ENCODE assay signal across 8 cellular contexts in genomic region chr4:152385551-152385950, GRCh38.
DNase-seq lines count a peak whose midpoint lies in the region; ATAC-seq, FAIRE-seq and TF ChIP-seq lines count a peak whose summit lies in the region.

No MANE protein-coding gene starts in this region.

- H3K27me3 Mint-ChIP-seq in H9 (ENCODE audit: low read depth), result no peaks in the 10 kb centered on the region
- H3K27me3 Mint-ChIP-seq in CD8-positive, alpha-beta memory T cell, result no peaks in the 10 kb centered on the region

- no peak overlapping the region for H4K8ac ChIP-seq in H9 (replicated peaks; ENCODE audit: insufficient read length, low read depth, low read length)

- H3K27me3 ChIP-seq in H9 (ENCODE audit: insufficient read depth, low read length) (no peaks in the 10 kb centered on the region), ascending aorta (no peaks in the 10 kb centered on the region), HepG2 (ENCODE audit: control insufficient read depth in 1 of 2, insufficient read depth in 2 of 2, low read length in 2 of 2) (no peaks in the 10 kb centered on the region)
- H3K27me3 ChIP-seq in CD8-positive, alpha-beta memory T cell (ENCODE audit: insufficient read depth, low read length, poor library complexity, severe bottlenecking), result no peaks in the 10 kb centered on the region

- H3K9me3 Mint-ChIP-seq in H9, result no peaks in the 10 kb centered on the region
- no peaks in the 10 kb centered on the region for H3K9me3 Mint-ChIP-seq in CD8-positive, alpha-beta memory T cell

- peaks cover 12 to 15% of the 10 kb centered on the region in 2 experiments for H3K4me1 Mint-ChIP-seq in H9
- peaks cover 32 to 72% (median 53%) of the 10 kb centered on the region in 3 donors for H3K4me1 Mint-ChIP-seq in CD8-positive, alpha-beta memory T cell

- ATAC-seq in HepG2 (no peak), HG03139 (IDR thresholded peaks at IDR 0.05; ENCODE audit: unreplicated experiment) (no peak)

- peak; percentile 75 for TF ChIP-seq CTCF in AG10803 (conservative IDR thresholded peaks at IDR 0.05; ENCODE audit: low read length)
- peak; percentile 72 for TF ChIP-seq CTCF in H9 (conservative IDR thresholded peaks at IDR 0.05)
- peak in 2 of 3 experiments; percentile 38 to 58 for TF ChIP-seq CTCF in ascending aorta (IDR thresholded peaks at IDR 0.05)
- TF ChIP-seq CTCF in HepG2 (CRISPR knock-in tag; IDR thresholded peaks at IDR 0.05), result peak; percentile 24; the same call in 1 of the 2 replicates
- no peak for TF ChIP-seq CTCF in GM13976 (IDR thresholded peaks at IDR 0.05; ENCODE audit: borderline replicate concordance, control extremely low read depth, extremely low read depth, insufficient read depth, missing control alignments)

- DNase-seq in AG10803 (ENCODE audit: low read depth) (peak; percentile 20), H9 (no peak), ascending aorta (ENCODE audit: low spot score in 2 of 2) (no peak), HepG2 (ENCODE audit: low spot score) (no peak), GM13976 (ENCODE audit: low spot score) (no peak), substantia nigra (lab: John Stamatoyannopoulos, UW) (no peak)
- DNase-seq in CD8-positive, alpha-beta memory T cell, result no peak

- no peaks in the 10 kb centered on the region for H4K20me1 ChIP-seq in H9 (ENCODE audit: control insufficient read depth, insufficient read depth, insufficient read length)
- no peaks in the 10 kb centered on the region; the same call in 1 of the 2 replicates for H4K20me1 ChIP-seq in HepG2 (ENCODE audit: insufficient read depth, low read length)

- H3K27ac Mint-ChIP-seq in H9, result no peak overlapping the region
- no peak overlapping the region for H3K27ac Mint-ChIP-seq in CD8-positive, alpha-beta memory T cell

- H3K9ac ChIP-seq in H9 (ENCODE audit: extremely low read depth, insufficient read length, low read length), result no peak overlapping the region
- H3K9ac ChIP-seq in HepG2 (ENCODE audit: insufficient read depth, low read depth, low read length), result no peak overlapping the region

- in situ Hi-C loops in HepG2 (cut with HindIII; ENCODE audit: extremely low pct_ligation_motif_present, low pct_unique_long_range_greater_than_20kb), result no loop called here
- in situ Hi-C loops in GM13976 (cut with MboI; ENCODE audit: low sequenced_read_pairs, unreplicated experiment), result no loop called here

- H4K91ac ChIP-seq in H9 (ENCODE audit: insufficient read length, low read depth, low read length), result no peak overlapping the region

- H3K9me3 ChIP-seq in H9 (ENCODE audit: control insufficient read depth, low read depth, low read length) (no peaks in the 10 kb centered on the region), ascending aorta (no peaks in the 10 kb centered on the region), HepG2 (ENCODE audit: low read length) (no peaks in the 10 kb centered on the region)
- H3K9me3 ChIP-seq in CD8-positive, alpha-beta memory T cell (ENCODE audit: low read length), result no peaks in the 10 kb centered on the region

- TF ChIP-seq RAD21 in HepG2 (CRISPR knock-in tag; IDR thresholded peaks at IDR 0.05), result no peak

- no TSS peak for BruUV-seq in HepG2 (replicated peaks; lab: Mats Ljungman, UMichigan)

- H3K14ac ChIP-seq in H9 (ENCODE audit: insufficient read depth, low read length), result no peak overlapping the region

- CTCF ChIA-PET in HepG2 (lab: Yijun Ruan, JAX; ENCODE audit: low intra/inter-chr PET ratio, low total read pairs), result no interaction called here
- CTCF ChIA-PET in CD8-positive, alpha-beta memory T cell (lab: Charles Lee), result no interaction called here

- no peak for TF ChIP-seq POLR2A in HepG2 (IDR thresholded peaks at IDR 0.05; ENCODE audit: insufficient read depth in 1 of 2, low read depth in 2 of 2, low read length in 2 of 2)

- no peak overlapping the region for H3K4me3 Mint-ChIP-seq in H9
- no peak overlapping the region for H3K4me3 Mint-ChIP-seq in CD8-positive, alpha-beta memory T cell

- no peak overlapping the region for H2BK15ac ChIP-seq in H9 (ENCODE audit: low read depth, low read length)

- no peak overlapping the region for H3T11ph ChIP-seq in H9 (ENCODE audit: low read length)

- H2AFZ ChIP-seq in H9 (ENCODE audit: low read length) (no peak overlapping the region), HepG2 (ENCODE audit: low read length) (no peak overlapping the region)

- intact Hi-C loops in ascending aorta (cut with DNase I), result no loop called here
- intact Hi-C loops in HepG2 (cut with micrococcal nuclease; ENCODE audit: unreplicated experiment), result loop anchor here (5.0 kb wide), 1 partner anchor 338 kb away; no protein-coding TSS in a partner anchor

- H2AK5ac ChIP-seq in H9 (ENCODE audit: insufficient read length, low read length), result no peak overlapping the region

- no peak for TF ChIP-seq EP300 in HepG2 (IDR thresholded peaks at IDR 0.05; ENCODE audit: low read depth in 2 of 2, low read length in 2 of 2)
- no peak for TF ChIP-seq EP300 in HepG2 (CRISPR knock-in tag; IDR thresholded peaks at IDR 0.05; ENCODE audit: borderline replicate concordance)

- H3K36me3 ChIP-seq in ascending aorta (no peaks in the 10 kb centered on the region), HepG2 (replicated peaks in 1 of 2; ENCODE audit: control insufficient read depth in 1 of 2, insufficient read depth in 2 of 2, low read length in 2 of 2) (no peaks in the 10 kb centered on the region)
- no peaks in the 10 kb centered on the region for H3K36me3 ChIP-seq in CD8-positive, alpha-beta memory T cell (ENCODE audit: insufficient read depth, low read length)

- WGBS in H9 (ENCODE audit: extremely low coverage, insufficient read length, low lambda C conversion rate), result no CpG with 5 or more reads among the region's 1 CpG
- 79% methylated on average over 1 of the region's 1 CpG for WGBS in HepG2 (ENCODE audit: low lambda C conversion rate)

- H3K4me3 ChIP-seq in AG10803 (ENCODE audit: low read length) (no peak overlapping the region), ascending aorta (no peak overlapping the region), HepG2 (replicated peaks in 1 of 3; ENCODE audit: insufficient read depth in 1 of 3, low read depth in 2 of 3, low read length in 3 of 3) (no peak overlapping the region)
- no peak overlapping the region for H3K4me3 ChIP-seq in CD8-positive, alpha-beta memory T cell (ENCODE audit: low read length)

- no peak overlapping the region for H4K5ac ChIP-seq in H9 (ENCODE audit: insufficient read length, low read depth, low read length)

- H3K4ac ChIP-seq in H9 (ENCODE audit: low read depth, low read length), result no peak overlapping the region

- H2BK5ac ChIP-seq in H9 (ENCODE audit: insufficient read length, low read length), result no peak overlapping the region

- no peaks in the 10 kb centered on the region for H3K23me2 ChIP-seq in H9 (ENCODE audit: insufficient read length, low read depth, low read length, poor library complexity, severe bottlenecking)

- no peak for FAIRE-seq in HepG2 (lab: Jason Lieb, UNC)

- H3K79me1 ChIP-seq in H9 (ENCODE audit: insufficient read depth, low read depth, low read length, poor library complexity, severe bottlenecking), result no peaks in the 10 kb centered on the region

- H2BK120ac ChIP-seq in H9 (ENCODE audit: low read depth, low read length, poor library complexity, severe bottlenecking), result no peak overlapping the region

- no peak overlapping the region for H3K18ac ChIP-seq in H9 (ENCODE audit: insufficient read length, low read depth, low read length)

- H3K79me2 ChIP-seq in H9 (ENCODE audit: insufficient read depth, low read length), result no peaks in the 10 kb centered on the region
- no peaks in the 10 kb centered on the region for H3K79me2 ChIP-seq in HepG2 (ENCODE audit: insufficient read depth, low read length)

- H3K23ac ChIP-seq in H9 (ENCODE audit: insufficient read length, low read depth, low read length), result no peak overlapping the region

- H3K36me3 Mint-ChIP-seq in H9 (ENCODE audit: insufficient read depth in 1 of 3, low read depth in 3 of 3), result peaks cover 0 to 3% (median 0%) of the 10 kb centered on the region in 3 experiments; a peak in 2 of 7 replicates
- H3K36me3 Mint-ChIP-seq in CD8-positive, alpha-beta memory T cell, result peaks cover 2 to 4% (median 3%) of the 10 kb centered on the region in 3 donors

- H3K4me2 ChIP-seq in H9 (ENCODE audit: insufficient read depth, insufficient read length, low read length) (no peak overlapping the region), HepG2 (ENCODE audit: low read depth, low read length) (no peak overlapping the region)

- H3K27ac ChIP-seq in H9 (ENCODE audit: insufficient read length, low read depth, low read length) (no peak overlapping the region), ascending aorta (no peak overlapping the region), HepG2 (ENCODE audit: extremely low read length, insufficient read depth, low read length) (no peak overlapping the region), substantia nigra (ENCODE audit: low read depth, low read length, poor library complexity, severe bottlenecking) (no peak overlapping the region)
- no peak overlapping the region for H3K27ac ChIP-seq in CD8-positive, alpha-beta memory T cell (ENCODE audit: low read depth, low read length)

- H3K56ac ChIP-seq in H9 (ENCODE audit: insufficient read length, low read depth, low read length), result no peak overlapping the region

- H3K4me1 ChIP-seq in H9 (ENCODE audit: insufficient read depth, low read length) (peaks cover 4% of the 10 kb centered on the region; the same call in 1 of the 2 replicates), ascending aorta (no peaks in the 10 kb centered on the region), HepG2 (ENCODE audit: insufficient read depth, low read length) (no peaks in the 10 kb centered on the region)
- peaks cover 9% of the 10 kb centered on the region for H3K4me1 ChIP-seq in CD8-positive, alpha-beta memory T cell (ENCODE audit: insufficient read depth, low read length)

- H2BK20ac ChIP-seq in H9 (ENCODE audit: low read depth, low read length, poor library complexity, severe bottlenecking), result no peak overlapping the region

- no peak overlapping the region for H2BK12ac ChIP-seq in H9 (ENCODE audit: insufficient read length, low read depth, low read length)

- POLR2A ChIA-PET in HepG2 (lab: Yijun Ruan, JAX), result no interaction called here
- POLR2A ChIA-PET in CD8-positive, alpha-beta memory T cell (lab: Charles Lee), result interaction anchor here (0.6 kb wide), 1 partner anchor 69 kb away, joined by 4 read pairs; no protein-coding TSS in a partner anchor

TF ChIP-seq in HepG2, 621 proteins besides CTCF, POLR2A, EP300 and RAD21 (continues in another document):
- no peak for TF ChIP-seq NFIB (CRISPR knock-in tag; IDR thresholded peaks at IDR 0.05; ENCODE audit: borderline replicate concordance)
- peak; percentile 41; the same call in 1 of the 2 replicates for TF ChIP-seq STAG1 (CRISPR knock-in tag; IDR thresholded peaks at IDR 0.05)
- no peak for TF ChIP-seq DPF2 (CRISPR knock-in tag; IDR thresholded peaks at IDR 0.05; ENCODE audit: borderline replicate concordance, low read depth)
